Comparison of ENCODE assay signal across 8 cellular contexts in genomic region chr17:65055708-65056638, GRCh38. TPM values are rescaled to one million over a fixed set of nuclear protein-coding genes. Genes with fewer than 3 reads are reported as not detected.
DNase-seq lines count a peak whose midpoint lies in the region; ATAC-seq and TF ChIP-seq lines count a peak whose summit lies in the region.

No MANE protein-coding gene starts in this region.

- H3K4me1 ChIP-seq in ascending aorta = peaks cover 0 to 30% of the 10 kb centered on the region in 2 donors
- peaks cover 11% of the 10 kb centered on the region for H3K4me1 ChIP-seq in rectal smooth muscle tissue (ENCODE audit: control insufficient read depth, insufficient read depth, low read length)

- peak overlapping the region; percentile 97 to 98 for H3K27ac ChIP-seq in ascending aorta
- H3K27ac ChIP-seq in rectal smooth muscle tissue (ENCODE audit: low read depth, low read length) = peak overlapping the region; percentile 99

- DNase-seq in Ammon's horn (ENCODE audit: low spot score) = peak; percentile 86
- DNase-seq in T-cell = peak; percentile 11 to 59 (median 38)
- peak; percentile 27 to 80 for DNase-seq in ascending aorta (ENCODE audit: low spot score in 2 of 2)
- DNase-seq in hippocampal formation (lab: John Stamatoyannopoulos, UW) = peak; percentile 45 to 55

- H3K9ac ChIP-seq in rectal smooth muscle tissue (ENCODE audit: low read length) = peak overlapping the region; percentile 98

- H3K36me3 ChIP-seq in ascending aorta (peaks cover 22 to 23% of the 10 kb centered on the region in 2 donors), rectal smooth muscle tissue (ENCODE audit: control insufficient read depth, insufficient read depth, low read length) (peaks cover 5% of the 10 kb centered on the region)

- no peaks in the 10 kb centered on the region for H3K9me3 ChIP-seq in ascending aorta

- no peak for TF ChIP-seq CTCF in ascending aorta (IDR thresholded peaks at IDR 0.05)

- H3K27ac Mint-ChIP-seq in T-cell = peak overlapping the region; percentile 97 to 98

- no peaks in the 10 kb centered on the region for H3K27me3 ChIP-seq in ascending aorta
- H3K27me3 ChIP-seq in rectal smooth muscle tissue (ENCODE audit: control insufficient read depth, insufficient read depth, low read length) = no peaks in the 10 kb centered on the region

- CTCF ChIA-PET in T-cell (lab: Charles Lee) = interaction anchor here in 1 of 2 donors (0.6 to 1.6 kb wide), 7 partner anchors 12 to 113 kb away, joined by 3 to 12 read pairs (median 3); no protein-coding TSS in a partner anchor

- H3K27me3 Mint-ChIP-seq in T-cell = no peaks in the 10 kb centered on the region

- H3K4me3 ChIP-seq in ascending aorta = peak overlapping the region; percentile 87 to 92
- peak overlapping the region; percentile 98 for H3K4me3 ChIP-seq in rectal smooth muscle tissue (ENCODE audit: low read length)

- POLR2A ChIA-PET in T-cell (lab: Charles Lee) = interaction anchor here (0.6 to 1.6 kb wide), 10 partner anchors 9 to 551 kb away, joined by 3 to 13 read pairs (median 5); no protein-coding TSS in a partner anchor

- H3K9me3 Mint-ChIP-seq in T-cell = no peaks in the 10 kb centered on the region

- peak overlapping the region; percentile 93 to 98 (median 97) for H3K4me3 Mint-ChIP-seq in T-cell

- peaks cover 47 to 56% (median 50%) of the 10 kb centered on the region in 3 donors for H3K4me1 Mint-ChIP-seq in T-cell

- intact Hi-C loops in ascending aorta (cut with DNase I) = loop anchor here (1.0 to 5.0 kb wide), 5 partner anchors 44 to 1246 kb away; partner anchors contain the start of genes LRRC37A3 and PRKCA

- ATAC-seq in GM18907 (IDR thresholded peaks at IDR 0.05; ENCODE audit: unreplicated experiment) (peak; percentile 34), HG03342 (IDR thresholded peaks at IDR 0.05; ENCODE audit: unreplicated experiment) (peak; percentile 23), T-cell (replicated peaks in 1 of 4) (peak; percentile 18 to 47 (median 22)), GM18519 (IDR thresholded peaks at IDR 0.05; ENCODE audit: low FRiP score, unreplicated experiment) (no peak)

- peaks cover 24% of the 10 kb centered on the region for H3K36me3 Mint-ChIP-seq in T-cell

RNA-seq across cellular contexts. Expression of gene GNA13, which starts 0.6 kb away (rescaled TPM):
- total RNA-seq in T-cell (100 to 1,000 TPM in 1 of 5 donors, 10 to 100 TPM in 4; 77.3 to 109 (median 89.3) TPM), ascending aorta (35.8 TPM)
